Comparison of ENCODE assay signal across 16 cellular contexts in genomic region chr19:7743425-7743841, GRCh38. TPM values are rescaled to one million over a fixed set of nuclear protein-coding genes. Genes with fewer than 3 reads are reported as not detected.
A peak's percentile ranks its signal among the peaks of the same experiment; 100 is the strongest.
DNase-seq lines count a peak whose midpoint lies in the region; ATAC-seq and TF ChIP-seq lines count a peak whose summit lies in the region.
"Had no signal": no experiment of that assay in that cellular context is flagged by ENCODE, and none has a peak within 500 bp of the region (broad histone marks: within the 10 kb centered on the region; RNA-seq: fewer than 3 reads in every experiment).

No MANE protein-coding gene starts in this region.

- no peak overlapping the region for H3K4me3 Mint-ChIP-seq in activated CD8-positive, alpha-beta memory T cell treated with anti-CD3 and anti-CD28 coated beads, Interleukin-2, amount 10 ng/mL, durations not matched to agents 7 days and 5 days
- H3K4me3 Mint-ChIP-seq in stimulated activated memory B cell treated with anti-CD40 and anti-IgM and Interleukin-4, amounts not matched to agents 10 μg/mL and 1 μg/mL and 100 μg/mL, for 72 hours: no peak overlapping the region
- H3K4me3 Mint-ChIP-seq: naive thymus-derived CD4-positive, alpha-beta T cell; WTC11 had no signal

- no peaks in the 10 kb centered on the region for H3K36me3 Mint-ChIP-seq in activated CD8-positive, alpha-beta memory T cell treated with anti-CD3 and anti-CD28 coated beads, Interleukin-2, amount 10 ng/mL, durations not matched to agents 7 days and 5 days
- H3K36me3 Mint-ChIP-seq in stimulated activated memory B cell treated with anti-CD40 and anti-IgM and Interleukin-4, amounts not matched to agents 10 μg/mL and 1 μg/mL and 100 μg/mL, for 72 hours: no peaks in the 10 kb centered on the region
- H3K36me3 Mint-ChIP-seq: WTC11 had no signal

- peaks cover 4% of the 10 kb centered on the region for H3K9me3 Mint-ChIP-seq in activated CD8-positive, alpha-beta memory T cell treated with anti-CD3 and anti-CD28 coated beads, Interleukin-2, amount 10 ng/mL, durations not matched to agents 7 days and 5 days (ENCODE audit: low read depth)
- H3K9me3 Mint-ChIP-seq in stimulated activated memory B cell treated with anti-CD40 and anti-IgM and Interleukin-4, amounts not matched to agents 10 μg/mL and 1 μg/mL and 100 μg/mL, for 72 hours: peaks cover 9% of the 10 kb centered on the region

- ATAC-seq in activated CD8-positive, alpha-beta memory T cell treated with anti-CD3 and anti-CD28 coated beads, Interleukin-2, amount 10 ng/mL, durations not matched to agents 7 days and 5 days: no peak
- ATAC-seq in GM21723 (IDR thresholded peaks at IDR 0.05; ENCODE audit: unreplicated experiment) (peak; percentile 69), HG03571 (IDR thresholded peaks at IDR 0.05; ENCODE audit: unreplicated experiment) (peak; percentile 46), heart right ventricle (no peak)
- peak; percentile 97 for ATAC-seq in stimulated activated memory B cell treated with anti-CD40 and anti-IgM and Interleukin-4, amounts not matched to agents 10 μg/mL and 1 μg/mL and 100 μg/mL, for 72 hours
- ATAC-seq: naive thymus-derived CD4-positive, alpha-beta T cell; WTC11 had no signal

- H3K4me1 ChIP-seq in heart right ventricle: peaks cover 0 to 7% (median 0%) of the 10 kb centered on the region in 9 donors

- 67 to 78% methylated on average over 2 of the region's 2 CpGs for WGBS in heart right ventricle, 2 donors

- no peaks in the 10 kb centered on the region for H3K36me3 ChIP-seq in heart right ventricle

- no peaks in the 10 kb centered on the region for H3K4me1 Mint-ChIP-seq in activated CD8-positive, alpha-beta memory T cell treated with anti-CD3 and anti-CD28 coated beads, Interleukin-2, amount 10 ng/mL, durations not matched to agents 7 days and 5 days
- peaks cover 72% of the 10 kb centered on the region for H3K4me1 Mint-ChIP-seq in stimulated activated memory B cell treated with anti-CD40 and anti-IgM and Interleukin-4, amounts not matched to agents 10 μg/mL and 1 μg/mL and 100 μg/mL, for 72 hours

- H3K9me3 ChIP-seq in heart right ventricle: peaks cover 0 to 4% (median 0%) of the 10 kb centered on the region in 11 donors

- intact Hi-C loops in heart right ventricle (cut with DNase I): no loop called here

- DNase-seq in activated CD8-positive, alpha-beta memory T cell treated with anti-CD3 and anti-CD28 coated beads, Interleukin-2, amount 50 U/mL, for 4 hours: peak; percentile 34
- DNase-seq in activated CD8-positive, alpha-beta memory T cell treated with anti-CD3 and anti-CD28 coated beads, Interleukin-2, amount 10 ng/mL, durations not matched to agents 7 days and 5 days: no peak
- DNase-seq in heart right ventricle (no peak), SKM-1 (lab: John Stamatoyannopoulos, UW; ENCODE audit: unreplicated experiment) (no peak)
- DNase-seq in activated naive CD4-positive, alpha-beta T cell (lab: John Stamatoyannopoulos, UW): no peak
- DNase-seq: ACHN; naive thymus-derived CD4-positive, alpha-beta T cell; SIG-M5 had no signal

- H3K27me3 ChIP-seq in heart right ventricle: peaks cover 0 to 30% (median 13%) of the 10 kb centered on the region in 7 donors

- TF ChIP-seq CTCF in heart right ventricle (IDR thresholded peaks at IDR 0.05): no peak

- no peak overlapping the region for H3K27ac Mint-ChIP-seq in activated CD8-positive, alpha-beta memory T cell treated with anti-CD3 and anti-CD28 coated beads, Interleukin-2, amount 10 ng/mL, durations not matched to agents 7 days and 5 days
- H3K27ac Mint-ChIP-seq in stimulated activated memory B cell treated with anti-CD40 and anti-IgM and Interleukin-4, amounts not matched to agents 10 μg/mL and 1 μg/mL and 100 μg/mL, for 72 hours: peak overlapping the region; percentile 50
- H3K27ac Mint-ChIP-seq: WTC11 had no signal

- CTCF ChIA-PET in activated CD8-positive, alpha-beta memory T cell treated with anti-CD3 and anti-CD28 coated beads, Interleukin-2, amount 10 ng/mL, durations not matched to agents 7 days and 5 days (lab: Charles Lee): no interaction called here

- H3K4me3 ChIP-seq in heart right ventricle: no peak overlapping the region
- H3K4me3 ChIP-seq: skin epidermis had no signal

- no peak overlapping the region for H3K27ac ChIP-seq in heart right ventricle
- H3K27ac ChIP-seq: skin epidermis had no signal

- peaks cover 21% of the 10 kb centered on the region for H3K27me3 Mint-ChIP-seq in activated CD8-positive, alpha-beta memory T cell treated with anti-CD3 and anti-CD28 coated beads, Interleukin-2, amount 10 ng/mL, durations not matched to agents 7 days and 5 days
- H3K27me3 Mint-ChIP-seq in stimulated activated memory B cell treated with anti-CD40 and anti-IgM and Interleukin-4, amounts not matched to agents 10 μg/mL and 1 μg/mL and 100 μg/mL, for 72 hours: peaks cover 23% of the 10 kb centered on the region

RNA-seq across cellular contexts. Expression of gene CD209, which starts 3.9 kb away (rescaled TPM):
- not detected for total RNA-seq in activated CD8-positive, alpha-beta memory T cell treated with anti-CD3 and anti-CD28 coated beads, Interleukin-2, amount 10 ng/mL, durations not matched to agents 7 days and 5 days
- total RNA-seq in heart right ventricle: 10 to 100 TPM in 2 of 10 donors, 1 to 10 TPM in 8; 1.6 to 29.6 (median 4.6) TPM
- under 1 TPM; 0.54 to 0.95 TPM for polyA plus RNA-seq in heart right ventricle
- total RNA-seq: fibroblast of lung, M059J, NCI-H460, WTC11 had no signal
- polyA plus RNA-seq: fibroblast of lung; naive thymus-derived CD4-positive, alpha-beta T cell had no signal

RNA-seq across cellular contexts. Expression of gene CLEC4G, which starts 11.5 kb away (rescaled TPM):
- not detected for total RNA-seq in activated CD8-positive, alpha-beta memory T cell treated with anti-CD3 and anti-CD28 coated beads, Interleukin-2, amount 10 ng/mL, durations not matched to agents 7 days and 5 days
- total RNA-seq in heart right ventricle: 1 to 10 TPM in 3 of 10 donors, under 1 TPM in 4, not detected in 3; 0.25 to 4.2 (median 0.91) TPM
- polyA plus RNA-seq in heart right ventricle: under 1 TPM; 0.20 to 0.73 TPM
- total RNA-seq: fibroblast of lung, M059J, NCI-H460 had no signal
- polyA plus RNA-seq: fibroblast of lung; naive thymus-derived CD4-positive, alpha-beta T cell had no signal

RNA-seq across cellular contexts. Expression of gene CLEC4M, which starts 19.6 kb away (rescaled TPM):
- not detected for total RNA-seq in activated CD8-positive, alpha-beta memory T cell treated with anti-CD3 and anti-CD28 coated beads, Interleukin-2, amount 10 ng/mL, durations not matched to agents 7 days and 5 days
- not detected for total RNA-seq in heart right ventricle
- not detected for polyA plus RNA-seq in heart right ventricle
- total RNA-seq: fibroblast of lung; M059J; naive thymus-derived CD4-positive, alpha-beta T cell; WTC11 had no signal
- polyA plus RNA-seq: fibroblast of lung had no signal

RNA-seq across cellular contexts. Expression of gene FCER2, which starts 41.5 kb away (rescaled TPM):
- under 1 TPM in 1 of 2 experiments, not detected in 1; 0.23 TPM for total RNA-seq in activated CD8-positive, alpha-beta memory T cell treated with anti-CD3 and anti-CD28 coated beads, Interleukin-2, amount 10 ng/mL, durations not matched to agents 7 days and 5 days
- total RNA-seq in heart right ventricle: 1 to 10 TPM in 1 of 10 donors, under 1 TPM in 4, not detected in 5; 0.21 to 1.0 (median 0.44) TPM
- under 1 TPM; 0.13 to 0.44 TPM for polyA plus RNA-seq in heart right ventricle
- total RNA-seq: fibroblast of lung, M059J, NCI-H460 had no signal
- polyA plus RNA-seq: fibroblast of lung had no signal

Comparison
In these comparisons a context has a peak if more than half of its experiments do, and no peak if none do; other contexts are left out.
1. ATAC-seq: peak in GM21723 (single experiment), HG03571 (single experiment) and stimulated activated memory B cell treated with anti-CD40 and anti-IgM and Interleukin-4, amounts not matched to agents 10 μg/mL and 1 μg/mL and 100 μg/mL, for 72 hours (single experiment); none in activated CD8-positive, alpha-beta memory T cell treated with anti-CD3 and anti-CD28 coated beads, Interleukin-2, amount 10 ng/mL, durations not matched to agents 7 days and 5 days (single experiment) and heart right ventricle (0 of 8).